In the genomic region with DNA sequence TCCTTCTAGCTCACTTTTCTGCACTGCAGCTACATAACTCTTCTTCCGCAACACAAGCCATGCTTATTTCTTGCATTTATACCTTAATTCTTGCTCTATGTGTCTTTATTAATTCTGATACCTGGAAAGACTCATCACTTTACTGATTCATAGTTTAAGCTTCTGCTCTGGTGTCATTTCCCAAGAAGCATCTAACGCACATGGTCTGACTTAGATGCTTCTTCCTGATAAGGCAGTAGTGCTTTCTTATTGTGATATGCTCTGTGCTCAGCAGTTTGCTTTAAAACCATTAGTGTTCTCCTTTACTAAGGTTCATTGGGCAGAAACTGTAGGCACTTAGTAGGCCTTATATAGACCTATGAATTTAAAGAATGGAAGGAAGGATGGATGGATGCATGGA, we compare ENCODE assay signal across 17 cellular contexts.
DNase-seq lines count a peak whose midpoint lies in the region; TF ChIP-seq lines count a peak whose summit lies in the region.
"Had no signal": no experiment of that assay in that cellular context is flagged by ENCODE, and none has a peak within 500 bp of the region (broad histone marks: within the 10 kb centered on the region; RNA-seq: fewer than 3 reads in every experiment).

No MANE protein-coding gene starts in this region.

- peaks cover 6% of the 10 kb centered on the region for H3K36me3 Mint-ChIP-seq in MCF 10A (ENCODE audit: insufficient read depth, unreplicated experiment)
- peaks cover 58% of the 10 kb centered on the region for H3K36me3 Mint-ChIP-seq in T-helper 2 cell treated with Interferon-gamma antibody and Interleukin-4, amounts not matched to agents 5 μg/mL and 100 μg/mL, for 36 hours (ENCODE audit: low read depth)
- H3K36me3 Mint-ChIP-seq in activated T-helper 2 cell treated with anti-CD3 and anti-CD28 coated beads, Interferon-gamma antibody, Interleukin-2, Interleukin-4, amounts not matched to agents 10 μg/mL and 5 μg/mL and 100 μg/mL, durations not matched to agents 14 hours and 24 hours and 36 hours (ENCODE audit: low read depth): peaks cover 66% of the 10 kb centered on the region

- no peaks in the 10 kb centered on the region for H3K27me3 ChIP-seq in breast epithelium
- H3K27me3 ChIP-seq: BE2C had no signal

- H3K9me3 Mint-ChIP-seq in MCF 10A (ENCODE audit: unreplicated experiment): no peaks in the 10 kb centered on the region
- H3K9me3 Mint-ChIP-seq in T-helper 2 cell treated with Interferon-gamma antibody and Interleukin-4, amounts not matched to agents 5 μg/mL and 100 μg/mL, for 36 hours: no peaks in the 10 kb centered on the region
- H3K9me3 Mint-ChIP-seq in activated T-helper 2 cell treated with anti-CD3 and anti-CD28 coated beads, Interferon-gamma antibody, Interleukin-2, Interleukin-4, amounts not matched to agents 10 μg/mL and 5 μg/mL and 100 μg/mL, durations not matched to agents 14 hours and 24 hours and 36 hours: no peaks in the 10 kb centered on the region
- H3K9me3 Mint-ChIP-seq: CD4-positive, alpha-beta T cell had no signal

- no peaks in the 10 kb centered on the region for H3K9me3 ChIP-seq in breast epithelium
- H3K9me3 ChIP-seq: BE2C had no signal

- intact Hi-C loops in MCF 10A (cut with micrococcal nuclease): no loop called here
- intact Hi-C loops in breast epithelium (cut with DNase I; ENCODE audit: low total_unique reads): no loop called here
- intact Hi-C loops in activated T-helper 2 cell treated with anti-CD3 and anti-CD28 coated beads, Interferon-gamma antibody, Interleukin-2, Interleukin-4, amounts not matched to agents 10 μg/mL and 5 μg/mL and 100 μg/mL, durations not matched to agents 14 hours and 24 hours and 36 hours (cut with micrococcal nuclease): no loop called here

- TF ChIP-seq CTCF in MCF 10A (IDR thresholded peaks at IDR 0.05; ENCODE audit: unreplicated experiment) (no peak), breast epithelium (IDR thresholded peaks at IDR 0.05) (no peak)

- TF ChIP-seq POLR2A in breast epithelium (IDR thresholded peaks at IDR 0.05): no peak

- no TSS peak for BruUV-seq in MCF 10A (replicated peaks; lab: Mats Ljungman, UMichigan)

- no peaks in the 10 kb centered on the region for H3K27me3 Mint-ChIP-seq in MCF 10A (ENCODE audit: insufficient read depth, unreplicated experiment)
- H3K27me3 Mint-ChIP-seq in T-helper 2 cell treated with Interferon-gamma antibody and Interleukin-4, amounts not matched to agents 5 μg/mL and 100 μg/mL, for 36 hours (ENCODE audit: low read depth): no peaks in the 10 kb centered on the region
- no peaks in the 10 kb centered on the region for H3K27me3 Mint-ChIP-seq in activated T-helper 2 cell treated with anti-CD3 and anti-CD28 coated beads, Interferon-gamma antibody, Interleukin-2, Interleukin-4, amounts not matched to agents 10 μg/mL and 5 μg/mL and 100 μg/mL, durations not matched to agents 14 hours and 24 hours and 36 hours (ENCODE audit: low read depth)
- H3K27me3 Mint-ChIP-seq: CD4-positive, alpha-beta T cell; IgD-negative memory B cell had no signal

- H3K4me3 Mint-ChIP-seq in MCF 10A (ENCODE audit: unreplicated experiment): no peak overlapping the region
- no peak overlapping the region for H3K4me3 Mint-ChIP-seq in T-helper 2 cell treated with Interferon-gamma antibody and Interleukin-4, amounts not matched to agents 5 μg/mL and 100 μg/mL, for 36 hours
- no peak overlapping the region for H3K4me3 Mint-ChIP-seq in activated T-helper 2 cell treated with anti-CD3 and anti-CD28 coated beads, Interferon-gamma antibody, Interleukin-2, Interleukin-4, amounts not matched to agents 10 μg/mL and 5 μg/mL and 100 μg/mL, durations not matched to agents 14 hours and 24 hours and 36 hours (ENCODE audit: low read depth)
- H3K4me3 Mint-ChIP-seq: CD4-positive, alpha-beta T cell; IgD-negative memory B cell had no signal

- H3K4me1 Mint-ChIP-seq in MCF 10A (ENCODE audit: insufficient read depth, unreplicated experiment): peaks cover 20% of the 10 kb centered on the region
- peaks cover 16% of the 10 kb centered on the region for H3K4me1 Mint-ChIP-seq in T-helper 2 cell treated with Interferon-gamma antibody and Interleukin-4, amounts not matched to agents 5 μg/mL and 100 μg/mL, for 36 hours (ENCODE audit: low read depth)
- H3K4me1 Mint-ChIP-seq in activated T-helper 2 cell treated with anti-CD3 and anti-CD28 coated beads, Interferon-gamma antibody, Interleukin-2, Interleukin-4, amounts not matched to agents 10 μg/mL and 5 μg/mL and 100 μg/mL, durations not matched to agents 14 hours and 24 hours and 36 hours (ENCODE audit: low read depth): peaks cover 12% of the 10 kb centered on the region

- in situ Hi-C loops in G401 (cut with HindIII; ENCODE audit: low sequenced_read_pairs): no loop called here

- H3K4me1 ChIP-seq in breast epithelium: no peaks in the 10 kb centered on the region
- H3K4me1 ChIP-seq: BE2C had no signal

- H3K36me3 ChIP-seq in breast epithelium: no peaks in the 10 kb centered on the region
- H3K36me3 ChIP-seq: BE2C had no signal

- POLR2A ChIA-PET in MCF 10A (lab: Yijun Ruan, JAX): interaction anchor here (0.6 to 1.3 kb wide), 3 partner anchors 14 to 879 kb away, joined by 3 to 5 read pairs (median 3); no protein-coding TSS in a partner anchor

- H3K27ac Mint-ChIP-seq in MCF 10A (ENCODE audit: low read depth, unreplicated experiment): peak overlapping the region; percentile 55
- H3K27ac Mint-ChIP-seq in T-helper 2 cell treated with Interferon-gamma antibody and Interleukin-4, amounts not matched to agents 5 μg/mL and 100 μg/mL, for 36 hours: peak overlapping the region; percentile 62
- peak overlapping the region; percentile 83 for H3K27ac Mint-ChIP-seq in activated T-helper 2 cell treated with anti-CD3 and anti-CD28 coated beads, Interferon-gamma antibody, Interleukin-2, Interleukin-4, amounts not matched to agents 10 μg/mL and 5 μg/mL and 100 μg/mL, durations not matched to agents 14 hours and 24 hours and 36 hours
- H3K27ac Mint-ChIP-seq: CD4-positive, alpha-beta T cell had no signal

- no peak overlapping the region for H3K27ac ChIP-seq in breast epithelium

- CTCF ChIA-PET in MCF 10A (lab: Yijun Ruan, JAX): no interaction called here

- DNase-seq in MCF 10A (ENCODE audit: unreplicated experiment) (no peak), breast epithelium (ENCODE audit: low spot score in 2 of 2) (no peak), G401 (ENCODE audit: low spot score) (no peak), HCEC 1CT (no peak)
- no peak for DNase-seq in T-helper 2 cell treated with Interferon-gamma antibody and Interleukin-4, amounts not matched to agents 5 μg/mL and 100 μg/mL, for 36 hours (ENCODE audit: low spot score)
- no peak for DNase-seq in activated T-helper 2 cell treated with anti-CD3 and anti-CD28 coated beads, Interferon-gamma antibody, Interleukin-2, Interleukin-4, amounts not matched to agents 10 μg/mL and 5 μg/mL and 100 μg/mL, durations not matched to agents 14 hours and 24 hours and 36 hours (ENCODE audit: low spot score)
- DNase-seq in stimulated activated CD4-positive, alpha-beta T cell treated with anti-CD3 and anti-CD28 coated beads, Interleukin-12 subunit alpha, Interleukin-12 subunit beta, amount 100 ng/mL, for 4 hours: no peak
- DNase-seq: ACHN; BE2C; C1 segment of cervical spinal cord; CD4-positive, alpha-beta T cell; DMS153; DMS79; GF-D8; GOT3; H7 had no signal

- H3K4me3 ChIP-seq in breast epithelium: no peak overlapping the region
